Comparison of ENCODE assay signal across 1 cellular context in the genomic region with DNA sequence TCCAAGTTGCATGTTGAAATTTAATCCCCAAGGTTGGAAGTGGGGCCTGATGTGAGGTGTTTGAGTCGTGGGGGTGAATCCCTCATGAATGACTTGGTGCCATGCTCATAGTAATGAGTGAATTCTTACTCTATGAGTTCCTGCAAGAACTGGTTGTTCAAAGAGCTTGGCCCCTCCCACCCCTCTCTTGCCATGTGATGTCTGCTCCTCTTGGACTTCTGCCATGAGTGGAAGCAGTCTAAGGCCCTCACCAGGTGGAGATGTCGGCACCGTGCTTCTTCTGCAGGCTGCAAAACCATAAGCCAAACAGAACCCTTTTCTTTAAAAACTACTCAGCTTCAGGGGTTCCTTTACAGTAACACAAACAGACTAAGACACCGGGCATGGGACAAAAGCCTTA.
A peak's percentile ranks its signal among the peaks of the same experiment; 100 is the strongest.
TF ChIP-seq lines count a peak whose summit lies in the region.

No MANE protein-coding gene starts in this region.

TF ChIP-seq in K562, 482 proteins besides CTCF, POLR2A, EP300 and RAD21:
- TF ChIP-seq, protein P1, sequence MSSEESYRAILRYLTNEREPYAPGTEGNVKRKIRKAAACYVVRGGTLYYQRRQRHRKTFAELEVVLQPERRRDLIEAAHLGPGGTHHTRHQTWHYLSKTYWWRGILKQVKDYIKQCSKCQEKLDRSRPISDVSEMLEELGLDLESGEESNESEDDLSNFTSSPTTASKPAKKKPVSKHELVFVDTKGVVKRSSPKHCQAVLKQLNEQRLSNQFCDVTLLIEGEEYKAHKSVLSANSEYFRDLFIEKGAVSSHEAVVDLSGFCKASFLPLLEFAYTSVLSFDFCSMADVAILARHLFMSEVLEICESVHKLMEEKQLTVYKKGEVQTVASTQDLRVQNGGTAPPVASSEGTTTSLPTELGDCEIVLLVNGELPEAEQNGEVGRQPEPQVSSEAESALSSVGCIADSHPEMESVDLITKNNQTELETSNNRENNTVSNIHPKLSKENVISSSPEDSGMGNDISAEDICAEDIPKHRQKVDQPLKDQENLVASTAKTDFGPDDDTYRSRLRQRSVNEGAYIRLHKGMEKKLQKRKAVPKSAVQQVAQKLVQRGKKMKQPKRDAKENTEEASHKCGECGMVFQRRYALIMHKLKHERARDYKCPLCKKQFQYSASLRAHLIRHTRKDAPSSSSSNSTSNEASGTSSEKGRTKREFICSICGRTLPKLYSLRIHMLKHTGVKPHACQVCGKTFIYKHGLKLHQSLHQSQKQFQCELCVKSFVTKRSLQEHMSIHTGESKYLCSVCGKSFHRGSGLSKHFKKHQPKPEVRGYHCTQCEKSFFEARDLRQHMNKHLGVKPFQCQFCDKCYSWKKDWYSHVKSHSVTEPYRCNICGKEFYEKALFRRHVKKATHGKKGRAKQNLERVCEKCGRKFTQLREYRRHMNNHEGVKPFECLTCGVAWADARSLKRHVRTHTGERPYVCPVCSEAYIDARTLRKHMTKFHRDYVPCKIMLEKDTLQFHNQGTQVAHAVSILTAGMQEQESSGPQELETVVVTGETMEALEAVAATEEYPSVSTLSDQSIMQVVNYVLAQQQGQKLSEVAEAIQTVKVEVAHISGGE (CRISPR knock-in tag; IDR thresholded peaks at IDR 0.05) = 0 out of 6 replicates have a peak, but pooled peaks of 1 of the 3 experiments have one; percentile 33
- TF ChIP-seq NFIC (IDR thresholded peaks at IDR 0.05) = peak; percentile 66
- TF ChIP-seq, protein P2, sequence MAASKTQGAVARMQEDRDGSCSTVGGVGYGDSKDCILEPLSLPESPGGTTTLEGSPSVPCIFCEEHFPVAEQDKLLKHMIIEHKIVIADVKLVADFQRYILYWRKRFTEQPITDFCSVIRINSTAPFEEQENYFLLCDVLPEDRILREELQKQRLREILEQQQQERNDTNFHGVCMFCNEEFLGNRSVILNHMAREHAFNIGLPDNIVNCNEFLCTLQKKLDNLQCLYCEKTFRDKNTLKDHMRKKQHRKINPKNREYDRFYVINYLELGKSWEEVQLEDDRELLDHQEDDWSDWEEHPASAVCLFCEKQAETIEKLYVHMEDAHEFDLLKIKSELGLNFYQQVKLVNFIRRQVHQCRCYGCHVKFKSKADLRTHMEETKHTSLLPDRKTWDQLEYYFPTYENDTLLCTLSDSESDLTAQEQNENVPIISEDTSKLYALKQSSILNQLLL (CRISPR knock-in tag; IDR thresholded peaks at IDR 0.05; ENCODE audit: borderline replicate concordance) = no peak
- TF ChIP-seq, protein P3, sequence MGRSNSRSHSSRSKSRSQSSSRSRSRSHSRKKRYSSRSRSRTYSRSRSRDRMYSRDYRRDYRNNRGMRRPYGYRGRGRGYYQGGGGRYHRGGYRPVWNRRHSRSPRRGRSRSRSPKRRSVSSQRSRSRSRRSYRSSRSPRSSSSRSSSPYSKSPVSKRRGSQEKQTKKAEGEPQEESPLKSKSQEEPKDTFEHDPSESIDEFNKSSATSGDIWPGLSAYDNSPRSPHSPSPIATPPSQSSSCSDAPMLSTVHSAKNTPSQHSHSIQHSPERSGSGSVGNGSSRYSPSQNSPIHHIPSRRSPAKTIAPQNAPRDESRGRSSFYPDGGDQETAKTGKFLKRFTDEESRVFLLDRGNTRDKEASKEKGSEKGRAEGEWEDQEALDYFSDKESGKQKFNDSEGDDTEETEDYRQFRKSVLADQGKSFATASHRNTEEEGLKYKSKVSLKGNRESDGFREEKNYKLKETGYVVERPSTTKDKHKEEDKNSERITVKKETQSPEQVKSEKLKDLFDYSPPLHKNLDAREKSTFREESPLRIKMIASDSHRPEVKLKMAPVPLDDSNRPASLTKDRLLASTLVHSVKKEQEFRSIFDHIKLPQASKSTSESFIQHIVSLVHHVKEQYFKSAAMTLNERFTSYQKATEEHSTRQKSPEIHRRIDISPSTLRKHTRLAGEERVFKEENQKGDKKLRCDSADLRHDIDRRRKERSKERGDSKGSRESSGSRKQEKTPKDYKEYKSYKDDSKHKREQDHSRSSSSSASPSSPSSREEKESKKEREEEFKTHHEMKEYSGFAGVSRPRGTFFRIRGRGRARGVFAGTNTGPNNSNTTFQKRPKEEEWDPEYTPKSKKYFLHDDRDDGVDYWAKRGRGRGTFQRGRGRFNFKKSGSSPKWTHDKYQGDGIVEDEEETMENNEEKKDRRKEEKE (IDR thresholded peaks at IDR 0.05; ENCODE audit: borderline replicate concordance in 1 of 2, control insufficient read depth in 1 of 2, low read depth in 2 of 2, low read length in 1 of 2) = no peak
- peak; percentile 24; the same call in 1 of the 2 replicates for TF ChIP-seq MYC (IDR thresholded peaks at IDR 0.05; ENCODE audit: low read depth, low read length)
- TF ChIP-seq MYC (CRISPR knock-in tag; IDR thresholded peaks at IDR 0.05; ENCODE audit: borderline replicate concordance, low read depth) = no peak
- TF ChIP-seq, protein P4, sequence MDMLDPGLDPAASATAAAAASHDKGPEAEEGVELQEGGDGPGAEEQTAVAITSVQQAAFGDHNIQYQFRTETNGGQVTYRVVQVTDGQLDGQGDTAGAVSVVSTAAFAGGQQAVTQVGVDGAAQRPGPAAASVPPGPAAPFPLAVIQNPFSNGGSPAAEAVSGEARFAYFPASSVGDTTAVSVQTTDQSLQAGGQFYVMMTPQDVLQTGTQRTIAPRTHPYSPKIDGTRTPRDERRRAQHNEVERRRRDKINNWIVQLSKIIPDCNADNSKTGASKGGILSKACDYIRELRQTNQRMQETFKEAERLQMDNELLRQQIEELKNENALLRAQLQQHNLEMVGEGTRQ (CRISPR knock-in tag; IDR thresholded peaks at IDR 0.05) = peak; percentile 45
